In the genomic region with DNA sequence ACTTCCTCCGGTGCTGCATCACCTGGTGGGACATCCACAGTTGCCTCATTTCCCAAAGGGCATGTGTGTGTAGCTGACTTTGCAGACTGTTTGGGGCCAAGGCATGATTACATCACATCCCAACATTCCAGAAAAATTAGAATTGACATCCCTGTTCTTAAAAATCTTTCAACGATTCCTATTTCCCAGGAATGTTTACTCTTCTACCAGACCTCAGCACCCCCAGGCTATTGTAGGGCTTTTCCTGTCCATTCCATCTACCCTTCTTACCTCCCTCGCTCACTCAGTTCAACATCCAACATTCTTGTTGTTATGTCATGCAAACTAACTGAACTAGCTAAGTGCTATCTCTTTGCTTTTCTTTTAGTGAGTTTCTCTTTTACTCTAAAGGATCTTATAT, we compare ENCODE assay signal across 23 cellular contexts. TPM values are rescaled to one million over a fixed set of nuclear protein-coding genes. Genes with fewer than 3 reads are reported as not detected.
DNase-seq lines count a peak whose midpoint lies in the region; ATAC-seq and TF ChIP-seq lines count a peak whose summit lies in the region.
"Had no signal": no experiment of that assay in that cellular context is flagged by ENCODE, and none has a peak within 500 bp of the region (broad histone marks: within the 10 kb centered on the region; RNA-seq: fewer than 3 reads in every experiment).

No MANE protein-coding gene starts in this region.

- peaks cover 19% of the 10 kb centered on the region for H3K4me1 Mint-ChIP-seq in GM23338

- no peaks in the 10 kb centered on the region for H3K79me2 ChIP-seq in GM23338 (replicated peaks; ENCODE audit: insufficient read depth)
- H3K79me2 ChIP-seq: parathyroid adenoma had no signal

- H3K4me3 Mint-ChIP-seq in GM23338 = no peak overlapping the region; the same call in 2 of the 3 replicates
- H3K4me3 Mint-ChIP-seq: activated B cell treated with CpG ODN at 0.5 μM for 24 hours; activated naive CD8-positive, alpha-beta T cell; HFFc6; natural killer cell treated with Interleukin-12 subunit alpha and Interleukin-12 subunit beta and Interleukin-15 and Interleukin-18, amount 100 ng/mL, for 72 hours had no signal

- no peaks in the 10 kb centered on the region for H4K20me1 ChIP-seq in GM23338 (replicated peaks; ENCODE audit: insufficient read depth)

- H3K9me3 ChIP-seq in SJCRH30 (replicated peaks) = no peaks in the 10 kb centered on the region
- H3K9me3 ChIP-seq: esophagus squamous epithelium, uterus had no signal

- ATAC-seq in GM23338 = peak; percentile 72
- ATAC-seq in Right ventricle myocardium inferior = no peak
- ATAC-seq in HG02870 (IDR thresholded peaks at IDR 0.05; ENCODE audit: unreplicated experiment) = no peak
- ATAC-seq: left lobe of liver; natural killer cell treated with Interleukin-12 subunit alpha and Interleukin-12 subunit beta and Interleukin-15 and Interleukin-18, amount 100 ng/mL, for 72 hours had no signal

- no peak overlapping the region; the same call in 1 of the 2 replicates for H3K4me2 ChIP-seq in GM23338

- H3K4me1 ChIP-seq in GM23338 (ENCODE audit: insufficient read depth) (peaks cover 7% of the 10 kb centered on the region), SJCRH30 (peaks cover 25% of the 10 kb centered on the region)
- H3K4me1 ChIP-seq: esophagus squamous epithelium, parathyroid adenoma, uterus had no signal

- H3K27ac ChIP-seq in GM23338 (ENCODE audit: low read depth) (no peak overlapping the region), SJCRH30 (no peak overlapping the region)
- H3K27ac ChIP-seq: esophagus squamous epithelium, parathyroid adenoma, uterus had no signal

- H3F3A ChIP-seq in GM23338 (replicated peaks; ENCODE audit: low read depth) = no peaks in the 10 kb centered on the region

- TF ChIP-seq CTCF in GM23338 (conservative IDR thresholded peaks at IDR 0.05; ENCODE audit: low read depth in 2 of 2) (no peak), fibroblast of the aortic adventitia (IDR thresholded peaks at IDR 0.05; ENCODE audit: insufficient read depth, low read length) (no peak)

- H3K27ac Mint-ChIP-seq in GM23338 = peak overlapping the region; percentile 8; the same call in 1 of the 2 replicates
- H3K27ac Mint-ChIP-seq: activated B cell treated with CpG ODN at 0.5 μM for 24 hours; activated naive CD8-positive, alpha-beta T cell; activated T-helper 2 cell treated with anti-CD3 and anti-CD28 coated beads, Interferon-gamma antibody, Interleukin-2, Interleukin-4, amounts not matched to agents 10 μg/mL and 5 μg/mL and 100 μg/mL, durations not matched to agents 14 hours and 24 hours and 36 hours; HFFc6; natural killer cell treated with Interleukin-12 subunit alpha and Interleukin-12 subunit beta and Interleukin-15 and Interleukin-18, amount 100 ng/mL, for 72 hours had no signal

- peaks cover 7% of the 10 kb centered on the region; the same call in 2 of the 3 replicates for H3K36me3 Mint-ChIP-seq in GM23338 (ENCODE audit: low read depth)

- no peaks in the 10 kb centered on the region for H3K9me2 ChIP-seq in GM23338 (ENCODE audit: insufficient read depth)

- H3K36me3 ChIP-seq in GM23338 (ENCODE audit: insufficient read depth) = no peaks in the 10 kb centered on the region; the same call in 1 of the 2 replicates
- no peaks in the 10 kb centered on the region for H3K36me3 ChIP-seq in SJCRH30
- H3K36me3 ChIP-seq: uterus had no signal

- intact Hi-C loops in Right ventricle myocardium inferior (cut with DNase I) = loop anchor here (5.0 kb wide), 1 partner anchor 82 kb away; no protein-coding TSS in a partner anchor

- H3K27me3 ChIP-seq in GM23338 (ENCODE audit: insufficient read depth) (no peaks in the 10 kb centered on the region), SJCRH30 (no peaks in the 10 kb centered on the region)
- H3K27me3 ChIP-seq: esophagus squamous epithelium, uterus had no signal

- no peaks in the 10 kb centered on the region for H3K27me3 Mint-ChIP-seq in GM23338 (ENCODE audit: insufficient read depth, low read depth, poor library complexity)
- H3K27me3 Mint-ChIP-seq: activated B cell treated with CpG ODN at 0.5 μM for 24 hours; activated naive CD8-positive, alpha-beta T cell; natural killer cell treated with Interleukin-12 subunit alpha and Interleukin-12 subunit beta and Interleukin-15 and Interleukin-18, amount 100 ng/mL, for 72 hours had no signal

- H2AFZ ChIP-seq in GM23338 = no peak overlapping the region
- H2AFZ ChIP-seq: parathyroid adenoma had no signal

- H3K4me3 ChIP-seq in GM23338 (no peak overlapping the region), SJCRH30 (no peak overlapping the region), fibroblast of the aortic adventitia (ENCODE audit: low read depth, low read length) (no peak overlapping the region)
- H3K4me3 ChIP-seq: esophagus squamous epithelium, uterus had no signal

- peaks cover 16% of the 10 kb centered on the region; the same call in 2 of the 3 replicates for H3K9me3 Mint-ChIP-seq in GM23338
- H3K9me3 Mint-ChIP-seq: activated T-helper 2 cell treated with anti-CD3 and anti-CD28 coated beads, Interferon-gamma antibody, Interleukin-2, Interleukin-4, amounts not matched to agents 10 μg/mL and 5 μg/mL and 100 μg/mL, durations not matched to agents 14 hours and 24 hours and 36 hours; HFFc6; natural killer cell treated with Interleukin-12 subunit alpha and Interleukin-12 subunit beta and Interleukin-15 and Interleukin-18, amount 100 ng/mL, for 72 hours had no signal

- DNase-seq in GM23338 (ENCODE audit: low spot score) (peak; percentile 73), SJCRH30 (peak; percentile 29 to 35), fibroblast of the aortic adventitia (ENCODE audit: low read depth) (peak; percentile 17), renal cortical epithelial cell (ENCODE audit: low read depth) (peak; percentile 58), Right ventricle myocardium inferior (ENCODE audit: missing footprints) (no peak), NCI-H748 (lab: John Stamatoyannopoulos, UW; ENCODE audit: unreplicated experiment) (no peak), NCI-H1417 treated with DMSO at 0.1 percent for 48 hours (lab: John Stamatoyannopoulos, UW) (no peak)
- DNase-seq: activated B cell treated with CpG ODN at 0.5 μM for 24 hours; activated CD4-positive, alpha-beta T cell treated with anti-CD3 and anti-CD28 coated beads, Interleukin-2, amount 50 U/mL, for 4 hours; activated CD8-positive, alpha-beta memory T cell treated with anti-CD3 and anti-CD28 coated beads, Interleukin-2, amount 50 U/mL, for 48 hours; DMS 273 treated with DMSO at 0.1 percent for 48 hours; esophagus squamous epithelium; HFFc6; NCI-H2107; RPMI8226; T-helper 9 cell; uterus had no signal

TF ChIP-seq in GM23338, 12 proteins besides CTCF, POLR2A, EP300 and RAD21:
- TF ChIP-seq REST (IDR thresholded peaks at IDR 0.05; ENCODE audit: unreplicated experiment) (no peak), ZNF114 (CRISPR knock-in tag; IDR thresholded peaks at IDR 0.05) (0 out of 2 replicates have a peak, but pooled peaks have one; percentile 42), CREB1 (CRISPR knock-in tag; IDR thresholded peaks at IDR 0.05; ENCODE audit: low read depth) (0 out of 2 replicates have a peak, but pooled peaks have one; percentile 19), ZNF331 (CRISPR knock-in tag; IDR thresholded peaks at IDR 0.05; ENCODE audit: low read depth) (no peak)

RNA-seq across cellular contexts. Expression of gene PIWIL4, which starts 37.3 kb away (rescaled TPM):
- 0.23 and 0.66 TPM in 2 replicates for total RNA-seq in GM23338 (2014; rRNA removed; shearing (Covaris generic))
- polyA plus RNA-seq in GM23338 (2016; fragmentation: Nextera tagmentation; extraction: Ambion mirVana) = 0.23 and 0.33 TPM in 2 replicates
- total RNA-seq in SJCRH30 (2014; rRNA removed; shearing (Covaris generic)) = not detected in 2 replicates
- total RNA-seq in fibroblast of the aortic adventitia (ENCODE audit: low replicate concordance) (2.7 and 5.6 TPM in 2 replicates), renal cortical epithelial cell (2.1 and 3.1 TPM in 2 replicates), Right ventricle myocardium inferior (0.68 TPM)

Comparison
In these comparisons a context has a peak if more than half of its experiments do, and no peak if none do; other contexts are left out.
1. DNase-seq: peak in GM23338 (single experiment), SJCRH30 (2 of 2), fibroblast of the aortic adventitia (single experiment) and renal cortical epithelial cell (single experiment); none in Right ventricle myocardium inferior (single experiment), NCI-H748 (single experiment) and NCI-H1417 treated with DMSO at 0.1 percent for 48 hours (single experiment).